In genomic region chr6:169161572-169162167, GRCh38 we compare ENCODE assay signal across 22 cellular contexts.
A peak's percentile ranks its signal among the peaks of the same experiment; 100 is the strongest.
DNase-seq lines count a peak whose midpoint lies in the region; ATAC-seq and TF ChIP-seq lines count a peak whose summit lies in the region.
"Had no signal": no experiment of that assay in that cellular context is flagged by ENCODE, and none has a peak within 500 bp of the region (broad histone marks: within the 10 kb centered on the region; RNA-seq: fewer than 3 reads in every experiment).

No MANE protein-coding gene starts in this region.

- H4K20me1 ChIP-seq in SK-N-SH (ENCODE audit: insufficient read depth): no peaks in the 10 kb centered on the region

- no peaks in the 10 kb centered on the region for H3K36me3 ChIP-seq in SK-N-SH (replicated peaks in 1 of 2; ENCODE audit: control insufficient read depth in 1 of 2, insufficient read depth in 2 of 2, low read length in 1 of 2)
- no peaks in the 10 kb centered on the region for H3K36me3 ChIP-seq in Panc1 (ENCODE audit: control insufficient read depth, insufficient read depth, low read length)
- H3K36me3 ChIP-seq in thoracic aorta: no peaks in the 10 kb centered on the region
- H3K36me3 ChIP-seq: WERI-Rb-1 had no signal

- intact Hi-C loops in Panc1 (cut with micrococcal nuclease; ENCODE audit: unreplicated experiment): no loop called here

- no peak overlapping the region for H3K4me2 ChIP-seq in SK-N-SH

- H3F3A ChIP-seq in SK-N-SH (replicated peaks; ENCODE audit: insufficient read depth): no peaks in the 10 kb centered on the region

- DNase-seq in SK-N-SH (peak; percentile 24), Panc1 (ENCODE audit: low read depth, low spot score) (no peak), foreskin keratinocyte (no peak), thoracic aorta (ENCODE audit: low spot score) (no peak), AG08395 (ENCODE audit: low spot score) (no peak)
- DNase-seq: activated CD4-positive, alpha-beta T cell treated with anti-CD3 and anti-CD28 coated beads, Interleukin-2, amount 50 U/mL, for 4 hours; activated naive CD4-positive, alpha-beta T cell treated with anti-CD3 and anti-CD28 coated beads, Interleukin-2, amount 50 U/mL, for 16 hours; activated T-cell treated with anti-CD3 and anti-CD28 coated beads, Interleukin-2, amount 50 U/mL, for 4 hours; body of pancreas; GF-D8; NCI-H1930; NCI-H446 treated with DMSO at 0.1 percent for 48 hours; stimulated activated CD4-positive, alpha-beta T cell treated with anti-CD3 and anti-CD28 coated beads, Interleukin-4, amount 100 ng/mL, for 1 hour; WERI-Rb-1 had no signal

- no peak overlapping the region for H2AFZ ChIP-seq in SK-N-SH (ENCODE audit: low read depth)

- TF ChIP-seq EP300 in SK-N-SH (IDR thresholded peaks at IDR 0.05; ENCODE audit: borderline replicate concordance in 1 of 2, low read depth in 1 of 2, low read length in 1 of 2): no peak

- no peaks in the 10 kb centered on the region; a peak in 1 of 4 replicates for H3K4me1 ChIP-seq in SK-N-SH (ENCODE audit: control insufficient read depth in 1 of 2, insufficient read depth in 2 of 2, low read depth in 1 of 2, low read length in 1 of 2)
- no peaks in the 10 kb centered on the region for H3K4me1 ChIP-seq in Panc1 (ENCODE audit: control insufficient read depth, insufficient read depth, low read length)
- H3K4me1 ChIP-seq in foreskin keratinocyte: peaks cover 12% of the 10 kb centered on the region
- H3K4me1 ChIP-seq in thoracic aorta (ENCODE audit: control insufficient read depth in 1 of 2, low read depth in 2 of 2): peaks cover 24 to 90% of the 10 kb centered on the region in 2 donors
- H3K4me1 ChIP-seq: body of pancreas had no signal

- no peak overlapping the region for H3K9ac ChIP-seq in SK-N-SH

- H3K4me3 ChIP-seq in SK-N-SH (ENCODE audit: low read depth in 2 of 2, low read length in 1 of 2) (no peak overlapping the region), Panc1 (ENCODE audit: low read depth in 2 of 2, low read length in 2 of 2) (no peak overlapping the region), thoracic aorta (peak overlapping the region; percentile 29)
- H3K4me3 ChIP-seq: body of pancreas had no signal

- TF ChIP-seq CTCF in SK-N-SH (IDR thresholded peaks at IDR 0.05) (no peak), Panc1 (IDR thresholded peaks at IDR 0.05) (no peak), foreskin keratinocyte (conservative IDR thresholded peaks at IDR 0.05) (no peak), thoracic aorta (IDR thresholded peaks at IDR 0.05) (no peak)

- H3K9me3 ChIP-seq in SK-N-SH (no peaks in the 10 kb centered on the region), Panc1 (ENCODE audit: control insufficient read depth, insufficient read depth, low read depth, low read length) (no peaks in the 10 kb centered on the region), thoracic aorta (no peaks in the 10 kb centered on the region)
- H3K9me3 ChIP-seq: body of pancreas had no signal

- in situ Hi-C loops in Panc1 (cut with HindIII; ENCODE audit: low pct_unique_long_range_greater_than_20kb, low sequenced_read_pairs): no loop called here

- no peaks in the 10 kb centered on the region for H3K79me2 ChIP-seq in SK-N-SH (ENCODE audit: insufficient read depth)

- no TSS peak for BruUV-seq in Panc1 (replicated peaks; lab: Mats Ljungman, UMichigan)

- CTCF ChIA-PET in SK-N-SH (lab: Yijun Ruan, JAX) (no interaction called here), Panc1 (lab: Charles Lee) (no interaction called here)

- no peak for TF ChIP-seq RAD21 in SK-N-SH (IDR thresholded peaks at IDR 0.05; ENCODE audit: low read length)

- H3K27ac ChIP-seq in SK-N-SH (ENCODE audit: low read depth in 2 of 2, low read length in 1 of 2): no peak overlapping the region
- H3K27ac ChIP-seq in Panc1 (ENCODE audit: low read length): no peak overlapping the region
- H3K27ac ChIP-seq in foreskin keratinocyte: peak overlapping the region; percentile 90
- peak overlapping the region; percentile 67 to 85 for H3K27ac ChIP-seq in thoracic aorta
- H3K27ac ChIP-seq: 22Rv1, body of pancreas, C4-2B, epithelial cell of prostate, WERI-Rb-1 had no signal

- H3K9me2 ChIP-seq in SK-N-SH: no peaks in the 10 kb centered on the region

- POLR2A ChIA-PET in SK-N-SH (lab: Yijun Ruan, JAX): no interaction called here
- POLR2A ChIA-PET in Panc1 (lab: Charles Lee): no interaction called here

- ATAC-seq in SK-N-SH treated with all-trans-retinoic acid at 6 μM for 48 hours (no peak), Panc1 (0 out of 2 replicates have a peak, but pooled peaks have one; percentile 14), foreskin keratinocyte (no peak), thoracic aorta (ENCODE audit: insufficient number of reproducible peaks, low FRiP score, low read depth) (no peak), HG03097 (IDR thresholded peaks at IDR 0.05; ENCODE audit: low FRiP score, unreplicated experiment) (no peak), GM18511 (IDR thresholded peaks at IDR 0.05; ENCODE audit: unreplicated experiment) (no peak)
- ATAC-seq: activated T-cell treated with anti-CD3 and anti-CD28 coated beads, Interleukin-2, amount 50 U/mL, for 4 hours; body of pancreas; HepG2; left lobe of liver had no signal

- 78% methylated on average over 6 of the region's 13 CpGs for WGBS in SK-N-SH (ENCODE audit: low lambda C conversion rate)

- no peaks in the 10 kb centered on the region for H3K27me3 ChIP-seq in SK-N-SH (ENCODE audit: insufficient read depth)
- H3K27me3 ChIP-seq in Panc1 (ENCODE audit: control insufficient read depth, insufficient read depth, low read length): no peaks in the 10 kb centered on the region
- no peaks in the 10 kb centered on the region for H3K27me3 ChIP-seq in foreskin keratinocyte
- H3K27me3 ChIP-seq in thoracic aorta (replicated peaks; ENCODE audit: insufficient read depth): no peaks in the 10 kb centered on the region
- H3K27me3 ChIP-seq: body of pancreas had no signal

TF ChIP-seq in SK-N-SH, 30 proteins besides CTCF, POLR2A, EP300 and RAD21 (continues in another document):
- TF ChIP-seq PBX3 (IDR thresholded peaks at IDR 0.05) (no peak), TEAD4 (IDR thresholded peaks at IDR 0.05; ENCODE audit: borderline replicate concordance, insufficient read depth) (no peak), RFX5 (IDR thresholded peaks at IDR 0.05; ENCODE audit: low read length) (no peak), USF2 (IDR thresholded peaks at IDR 0.05; ENCODE audit: borderline replicate concordance, low read depth, low read length) (no peak), RCOR1 (IDR thresholded peaks at IDR 0.05; ENCODE audit: low read length) (no peak)

TF ChIP-seq in SK-N-SH treated with all-trans-retinoic acid at 6 μM for 48 hours, 23 proteins besides CTCF, POLR2A, EP300 and RAD21:
- TF ChIP-seq SNAI2 (CRISPR knock-in tag; IDR thresholded peaks at IDR 0.05) (no peak), CSRNP3 (CRISPR knock-in tag; IDR thresholded peaks at IDR 0.05) (no peak), RARB (CRISPR knock-in tag; IDR thresholded peaks at IDR 0.05) (no peak), TCF4 (CRISPR knock-in tag; IDR thresholded peaks at IDR 0.05; ENCODE audit: borderline replicate concordance) (no peak), TOX (CRISPR knock-in tag; IDR thresholded peaks at IDR 0.05; ENCODE audit: borderline replicate concordance) (no peak), CSDC2 (CRISPR knock-in tag; IDR thresholded peaks at IDR 0.05) (no peak)

Comparison
In these comparisons a context has a peak if more than half of its experiments do, and no peak if none do; other contexts are left out.
1. H3K27ac ChIP-seq: peak in foreskin keratinocyte (single experiment) and thoracic aorta (2 of 2); none in SK-N-SH (0 of 2) and Panc1 (single experiment).